ENCODE assay signal across 9 cellular contexts in the genomic region with DNA sequence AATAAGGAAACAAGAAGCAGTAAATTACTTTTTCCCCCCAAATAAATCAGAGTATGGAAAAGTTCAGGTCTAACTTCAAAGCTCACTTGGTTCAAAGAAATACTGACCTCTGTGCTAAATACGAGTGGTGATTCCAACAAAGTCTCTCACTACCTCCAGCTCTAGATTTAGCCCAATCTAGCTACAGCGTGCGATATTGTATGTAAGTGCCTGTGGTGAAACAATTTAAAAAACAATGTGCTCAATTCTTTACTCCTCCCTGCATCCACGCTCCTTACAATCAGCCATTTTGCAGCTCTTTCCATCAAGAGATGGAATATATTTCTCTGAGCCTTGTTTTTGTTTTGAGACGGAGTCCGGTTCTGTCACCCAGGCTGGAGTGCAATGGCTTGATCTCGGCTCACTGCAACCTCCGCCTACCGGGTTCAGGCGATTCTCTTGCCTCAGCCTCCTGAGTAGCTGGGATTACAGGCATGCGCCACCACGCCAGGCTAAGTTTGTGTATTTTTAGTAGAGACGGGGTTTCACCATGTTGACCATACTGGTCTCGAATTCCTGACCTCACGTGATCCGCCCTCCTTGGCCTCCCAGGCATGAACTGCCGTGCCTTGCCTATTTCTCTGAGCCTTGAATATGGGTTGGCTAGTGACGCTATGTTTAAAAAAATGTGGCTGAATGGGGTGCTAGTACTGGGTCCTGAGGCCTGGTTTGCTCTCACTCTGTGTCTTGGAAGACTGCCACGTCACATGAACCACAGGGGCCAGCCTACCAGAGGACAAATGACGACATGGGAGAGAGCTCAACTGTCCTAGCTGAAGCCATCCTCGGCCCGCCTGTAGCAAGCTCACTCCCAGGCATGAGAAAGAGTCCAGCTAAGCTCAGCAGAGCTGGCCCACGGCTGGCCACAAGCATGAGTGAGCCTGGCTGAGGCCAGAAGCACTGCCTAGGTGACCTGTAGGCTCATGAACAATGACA. TPM values are rescaled to one million over a fixed set of nuclear protein-coding genes. Genes with fewer than 3 reads are reported as not detected.
DNase-seq lines count a peak whose midpoint lies in the region; ATAC-seq and TF ChIP-seq lines count a peak whose summit lies in the region.
"Had no signal": no experiment of that assay in that cellular context is flagged by ENCODE, and none has a peak within 500 bp of the region (broad histone marks: within the 10 kb centered on the region; RNA-seq: fewer than 3 reads in every experiment).

No MANE protein-coding gene starts in this region.

- no peak for TF ChIP-seq POLR2A in stomach (IDR thresholded peaks at IDR 0.05)

- H3K79me2 ChIP-seq in SK-N-SH (ENCODE audit: insufficient read depth): peaks cover 100% of the 10 kb centered on the region

- DNase-seq in SK-N-SH: peak; percentile 34
- peak in 54 of 58 donors; percentile 8 to 89 (median 62) for DNase-seq in anterior cingulate cortex (lab: John Stamatoyannopoulos, UW)
- peak; percentile 78 for DNase-seq in kidney tubule cell (ENCODE audit: low spot score)
- peak; percentile 37 for DNase-seq in stomach
- DNase-seq in NCI-H226: no peak
- no peak for DNase-seq in NCI-H2107 (lab: John Stamatoyannopoulos, UW)

- POLR2A ChIA-PET in SK-N-SH (lab: Yijun Ruan, JAX): no interaction called here

- H3K36me3 ChIP-seq in SK-N-SH (replicated peaks in 1 of 2; ENCODE audit: control insufficient read depth in 1 of 2, insufficient read depth in 2 of 2, low read length in 1 of 2) (peaks cover 0 to 7% of the 10 kb centered on the region in 2 experiments), stomach (no peaks in the 10 kb centered on the region)

- 86% methylated on average over 23 of the region's 23 CpGs for WGBS in SK-N-SH (ENCODE audit: low lambda C conversion rate)
- 74 to 79% (median 76%) methylated on average over 22 to 23 of the region's 23 CpGs for WGBS in stomach, 5 donors

- H3K9ac ChIP-seq in SK-N-SH: no peak overlapping the region

- H3K9me2 ChIP-seq in SK-N-SH: no peaks in the 10 kb centered on the region

- peaks cover 4% of the 10 kb centered on the region for H3F3A ChIP-seq in SK-N-SH (replicated peaks; ENCODE audit: insufficient read depth)

- TF ChIP-seq EP300 in SK-N-SH (IDR thresholded peaks at IDR 0.05; ENCODE audit: borderline replicate concordance in 1 of 2, low read depth in 1 of 2, low read length in 1 of 2) (no peak), stomach (IDR thresholded peaks at IDR 0.05) (no peak)

- H3K4me3 ChIP-seq in SK-N-SH (ENCODE audit: low read depth in 2 of 2, low read length in 1 of 2) (no peak overlapping the region), stomach (no peak overlapping the region)
- H3K4me3 ChIP-seq: SJSA1 had no signal

- H3K27me3 ChIP-seq in SK-N-SH (ENCODE audit: insufficient read depth) (no peaks in the 10 kb centered on the region), stomach (no peaks in the 10 kb centered on the region)
- H3K27me3 ChIP-seq: SJSA1 had no signal

- H3K4me2 ChIP-seq in SK-N-SH: no peak overlapping the region

- H2AFZ ChIP-seq in SK-N-SH (ENCODE audit: low read depth): no peak overlapping the region

- TF ChIP-seq RAD21 in SK-N-SH (IDR thresholded peaks at IDR 0.05; ENCODE audit: low read length): no peak

- intact Hi-C loops in stomach (cut with DNase I; ENCODE audit: low total_unique reads): no loop called here

- H3K4me1 ChIP-seq in SK-N-SH (ENCODE audit: control insufficient read depth in 1 of 2, insufficient read depth in 2 of 2, low read depth in 1 of 2, low read length in 1 of 2) (peaks cover 9 to 12% of the 10 kb centered on the region in 2 experiments; a peak in 2 of 4 replicates), stomach (peaks cover 29 to 57% (median 42%) of the 10 kb centered on the region in 4 donors)

- H4K20me1 ChIP-seq in SK-N-SH (ENCODE audit: insufficient read depth): peaks cover 23% of the 10 kb centered on the region

- CTCF ChIA-PET in SK-N-SH (lab: Yijun Ruan, JAX): interaction anchor here (1.6 kb wide), 1 partner anchor 25 kb away, joined by 3 read pairs; no protein-coding TSS in a partner anchor

- H3K27ac ChIP-seq in SK-N-SH (ENCODE audit: low read depth in 2 of 2, low read length in 1 of 2): no peak overlapping the region
- H3K27ac ChIP-seq in stomach: peak overlapping the region in 4 of 5 donors; percentile 1 to 43 (median 43)
- H3K27ac ChIP-seq: SJSA1 had no signal

- TF ChIP-seq CTCF in SK-N-SH (IDR thresholded peaks at IDR 0.05): no peak
- TF ChIP-seq CTCF in stomach (IDR thresholded peaks at IDR 0.05): no peak

- ATAC-seq in SK-N-SH treated with all-trans-retinoic acid at 6 μM for 48 hours: no peak; the same call in 2 of the 3 replicates
- no peak for ATAC-seq in GM18517 (IDR thresholded peaks at IDR 0.05; ENCODE audit: unreplicated experiment)

- no peaks in the 10 kb centered on the region; the same call in 1 of the 2 replicates for H3K9me3 ChIP-seq in SK-N-SH
- H3K9me3 ChIP-seq in stomach: peaks cover 3 to 12% (median 8%) of the 10 kb centered on the region in 4 donors

TF ChIP-seq in SK-N-SH, 30 proteins besides CTCF, POLR2A, EP300 and RAD21:
- TF ChIP-seq RFX5 (IDR thresholded peaks at IDR 0.05; ENCODE audit: low read length): no peak
- no peak for TF ChIP-seq SIN3A (IDR thresholded peaks at IDR 0.05; ENCODE audit: borderline replicate concordance, low read depth, low read length)
- TF ChIP-seq POLR2AphosphoS5 (IDR thresholded peaks at IDR 0.05; ENCODE audit: low read depth, low read length): no peak

TF ChIP-seq in SK-N-SH treated with all-trans-retinoic acid at 6 μM for 48 hours, 23 proteins besides CTCF, POLR2A, EP300 and RAD21 (continues in another document):
- TF ChIP-seq, protein P1, sequence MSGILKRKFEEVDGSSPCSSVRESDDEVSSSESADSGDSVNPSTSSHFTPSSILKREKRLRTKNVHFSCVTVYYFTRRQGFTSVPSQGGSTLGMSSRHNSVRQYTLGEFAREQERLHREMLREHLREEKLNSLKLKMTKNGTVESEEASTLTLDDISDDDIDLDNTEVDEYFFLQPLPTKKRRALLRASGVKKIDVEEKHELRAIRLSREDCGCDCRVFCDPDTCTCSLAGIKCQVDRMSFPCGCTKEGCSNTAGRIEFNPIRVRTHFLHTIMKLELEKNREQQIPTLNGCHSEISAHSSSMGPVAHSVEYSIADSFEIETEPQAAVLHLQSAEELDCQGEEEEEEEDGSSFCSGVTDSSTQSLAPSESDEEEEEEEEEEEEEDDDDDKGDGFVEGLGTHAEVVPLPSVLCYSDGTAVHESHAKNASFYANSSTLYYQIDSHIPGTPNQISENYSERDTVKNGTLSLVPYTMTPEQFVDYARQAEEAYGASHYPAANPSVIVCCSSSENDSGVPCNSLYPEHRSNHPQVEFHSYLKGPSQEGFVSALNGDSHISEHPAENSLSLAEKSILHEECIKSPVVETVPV (CRISPR knock-in tag; IDR thresholded peaks at IDR 0.05): no peak
- TF ChIP-seq CSDC2 (CRISPR knock-in tag; IDR thresholded peaks at IDR 0.05) (no peak), SNAI2 (CRISPR knock-in tag; IDR thresholded peaks at IDR 0.05) (no peak), ESRRG (CRISPR knock-in tag; IDR thresholded peaks at IDR 0.05) (no peak), PPARA (CRISPR knock-in tag; IDR thresholded peaks at IDR 0.05; ENCODE audit: borderline replicate concordance) (no peak), ARNTL (CRISPR knock-in tag; IDR thresholded peaks at IDR 0.05; ENCODE audit: borderline replicate concordance, low read depth) (no peak), BACH2 (CRISPR knock-in tag; IDR thresholded peaks at IDR 0.05; ENCODE audit: borderline replicate concordance) (no peak), ZNF8 (CRISPR knock-in tag; IDR thresholded peaks at IDR 0.05) (no peak), GLIS3 (CRISPR knock-in tag; IDR thresholded peaks at IDR 0.05) (no peak), ISL1 (CRISPR knock-in tag; IDR thresholded peaks at IDR 0.05) (no peak), ZNF70 (CRISPR knock-in tag; IDR thresholded peaks at IDR 0.05) (no peak), RARB (CRISPR knock-in tag; IDR thresholded peaks at IDR 0.05) (no peak)
- TF ChIP-seq, protein P2, sequence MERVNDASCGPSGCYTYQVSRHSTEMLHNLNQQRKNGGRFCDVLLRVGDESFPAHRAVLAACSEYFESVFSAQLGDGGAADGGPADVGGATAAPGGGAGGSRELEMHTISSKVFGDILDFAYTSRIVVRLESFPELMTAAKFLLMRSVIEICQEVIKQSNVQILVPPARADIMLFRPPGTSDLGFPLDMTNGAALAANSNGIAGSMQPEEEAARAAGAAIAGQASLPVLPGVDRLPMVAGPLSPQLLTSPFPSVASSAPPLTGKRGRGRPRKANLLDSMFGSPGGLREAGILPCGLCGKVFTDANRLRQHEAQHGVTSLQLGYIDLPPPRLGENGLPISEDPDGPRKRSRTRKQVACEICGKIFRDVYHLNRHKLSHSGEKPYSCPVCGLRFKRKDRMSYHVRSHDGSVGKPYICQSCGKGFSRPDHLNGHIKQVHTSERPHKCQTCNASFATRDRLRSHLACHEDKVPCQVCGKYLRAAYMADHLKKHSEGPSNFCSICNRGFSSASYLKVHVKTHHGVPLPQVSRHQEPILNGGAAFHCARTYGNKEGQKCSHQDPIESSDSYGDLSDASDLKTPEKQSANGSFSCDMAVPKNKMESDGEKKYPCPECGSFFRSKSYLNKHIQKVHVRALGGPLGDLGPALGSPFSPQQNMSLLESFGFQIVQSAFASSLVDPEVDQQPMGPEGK (CRISPR knock-in tag; IDR thresholded peaks at IDR 0.05; ENCODE audit: borderline replicate concordance): no peak
- TF ChIP-seq, protein P3, sequence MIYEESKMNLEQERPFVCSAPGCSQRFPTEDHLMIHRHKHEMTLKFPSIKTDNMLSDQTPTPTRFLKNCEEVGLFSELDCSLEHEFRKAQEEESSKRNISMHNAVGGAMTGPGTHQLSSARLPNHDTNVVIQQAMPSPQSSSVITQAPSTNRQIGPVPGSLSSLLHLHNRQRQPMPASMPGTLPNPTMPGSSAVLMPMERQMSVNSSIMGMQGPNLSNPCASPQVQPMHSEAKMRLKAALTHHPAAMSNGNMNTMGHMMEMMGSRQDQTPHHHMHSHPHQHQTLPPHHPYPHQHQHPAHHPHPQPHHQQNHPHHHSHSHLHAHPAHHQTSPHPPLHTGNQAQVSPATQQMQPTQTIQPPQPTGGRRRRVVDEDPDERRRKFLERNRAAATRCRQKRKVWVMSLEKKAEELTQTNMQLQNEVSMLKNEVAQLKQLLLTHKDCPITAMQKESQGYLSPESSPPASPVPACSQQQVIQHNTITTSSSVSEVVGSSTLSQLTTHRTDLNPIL (CRISPR knock-in tag; IDR thresholded peaks at IDR 0.05; ENCODE audit: low read depth): no peak

RNA-seq across cellular contexts. Expression of a gene that starts 14.8 kb away (rescaled TPM):
- polyA plus RNA-seq in SK-N-SH (2012; rRNA removed) (21.7 and 31.8 TPM in 2 replicates), stomach (10 to 100 TPM in 2 of 3 donors, 1 to 10 TPM in 1; 8.2 to 17.9 (median 13.5) TPM)
- polyA plus RNA-seq in SK-N-SH (2012; cell fraction: cytosol; rRNA removed): 15.7 and 16.0 TPM in 2 replicates
- 65.9 and 69.2 TPM in 2 replicates for polyA plus RNA-seq in SK-N-SH (2012; cell fraction: nucleus; rRNA removed)
- 100 to 1,000 TPM in 1 of 5 donors, 10 to 100 TPM in 4; 29.0 to 134 (median 94.5) TPM for total RNA-seq in stomach

RNA-seq across cellular contexts. Expression of a gene that starts 27.0 kb away (rescaled TPM):
- polyA plus RNA-seq in SK-N-SH (2012; rRNA removed): 12.9 and 14.5 TPM in 2 replicates
- 19.2 and 20.2 TPM in 2 replicates for polyA plus RNA-seq in SK-N-SH (2012; cell fraction: cytosol; rRNA removed)
- 5.5 and 8.1 TPM in 2 replicates for polyA plus RNA-seq in SK-N-SH (2012; cell fraction: nucleus; rRNA removed)
- 10 to 100 TPM in 3 of 5 donors, 1 to 10 TPM in 1, under 1 TPM in 1; 0.87 to 80.8 (median 10.6) TPM for total RNA-seq in stomach
- polyA plus RNA-seq in stomach: 10 to 100 TPM; 17.9 to 25.1 (median 20.3) TPM

Comparison
In these comparisons a context has a peak if more than half of its experiments do, and no peak if none do; other contexts are left out.
1. DNase-seq: peak in SK-N-SH (single experiment), anterior cingulate cortex (54 of 58), kidney tubule cell (single experiment) and stomach (single experiment); none in NCI-H226 (single experiment) and NCI-H2107 (single experiment).
2. H3K27ac ChIP-seq: peak in stomach (4 of 5); none in SK-N-SH (0 of 2).